16 cellular contexts compared by ENCODE assay signal in the genomic region with DNA sequence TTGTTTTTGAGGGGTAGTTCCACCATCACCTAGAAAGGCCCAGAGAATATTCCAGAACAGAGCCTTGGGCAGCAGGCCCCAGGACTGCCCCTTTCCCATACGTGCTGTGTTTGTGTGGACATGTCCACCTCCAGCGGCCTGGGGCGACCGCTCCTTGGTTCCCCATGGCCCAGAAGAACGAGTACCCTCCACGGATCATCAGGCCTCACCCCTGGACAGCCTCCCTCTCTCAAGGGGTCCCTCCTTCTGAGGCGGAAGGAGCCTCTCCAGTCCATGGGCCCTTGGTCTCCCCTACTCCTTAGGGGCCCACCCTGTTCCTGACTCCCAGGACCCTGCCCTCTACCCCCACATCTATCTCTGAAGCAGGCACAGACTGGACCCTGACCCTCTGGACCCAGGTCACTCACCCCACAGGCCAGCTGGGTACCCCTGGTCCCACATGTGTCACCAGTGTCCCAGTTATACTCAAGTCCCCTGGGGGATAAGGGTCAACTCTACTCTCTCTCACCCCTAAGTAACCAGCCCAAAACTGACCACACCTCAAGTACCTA. TPM values are rescaled to one million over a fixed set of nuclear protein-coding genes. Genes with fewer than 3 reads are reported as not detected.
DNase-seq lines count a peak whose midpoint lies in the region; ATAC-seq, FAIRE-seq and TF ChIP-seq lines count a peak whose summit lies in the region.
"Had no signal": no experiment of that assay in that cellular context is flagged by ENCODE, and none has a peak within 500 bp of the region (broad histone marks: within the 10 kb centered on the region; RNA-seq: fewer than 3 reads in every experiment).

No MANE protein-coding gene starts in this region.

- H3F3A ChIP-seq in OCI-LY1 (ENCODE audit: insufficient read depth, low read length) = no peaks in the 10 kb centered on the region; the same call in 1 of the 2 replicates

- H3K27ac Mint-ChIP-seq in naive B cell = peak overlapping the region; percentile 39 to 91 (median 78)
- peak overlapping the region; percentile 70 for H3K27ac Mint-ChIP-seq in stimulated activated naive B cell treated with anti-CD40 and anti-IgM and Interleukin-4, amounts not matched to agents 10 μg/mL and 1 μg/mL and 100 μg/mL, for 72 hours
- no peak overlapping the region for H3K27ac Mint-ChIP-seq in activated T-cell treated with anti-CD3 and anti-CD28 coated beads, Interleukin-2, amount 50 U/mL, for 72 hours

- H3K79me2 ChIP-seq in OCI-LY1 (ENCODE audit: insufficient read depth, low read length) = peaks cover 4% of the 10 kb centered on the region; the same call in 1 of the 2 replicates

- H3K4me3 ChIP-seq in BLaER1 (no peak overlapping the region), OCI-LY1 (ENCODE audit: low read depth, low read length, poor library complexity, severe bottlenecking) (peak overlapping the region; percentile 61)
- H3K4me3 ChIP-seq: GM23248 had no signal

- H3K4me1 ChIP-seq in BLaER1 (peaks cover 93% of the 10 kb centered on the region), OCI-LY1 (ENCODE audit: insufficient read depth, low read length, severe bottlenecking) (peaks cover 100% of the 10 kb centered on the region)

- H3K27me3 Mint-ChIP-seq in naive B cell = no peaks in the 10 kb centered on the region
- H3K27me3 Mint-ChIP-seq in stimulated activated naive B cell treated with anti-CD40 and anti-IgM and Interleukin-4, amounts not matched to agents 10 μg/mL and 1 μg/mL and 100 μg/mL, for 72 hours = no peaks in the 10 kb centered on the region
- H3K27me3 Mint-ChIP-seq in activated T-cell treated with anti-CD3 and anti-CD28 coated beads, Interleukin-2, amount 50 U/mL, for 72 hours (ENCODE audit: low read depth) = peaks cover 5% of the 10 kb centered on the region

- H3K27ac ChIP-seq in BLaER1 (peak overlapping the region; percentile 10; the same call in 1 of the 2 replicates), OCI-LY1 (ENCODE audit: low read depth, low read length, poor library complexity, severe bottlenecking) (peak overlapping the region; percentile 99)
- H3K27ac ChIP-seq: GM23248, HL-60 had no signal

- H3K36me3 Mint-ChIP-seq in naive B cell = peaks cover 0 to 11% of the 10 kb centered on the region in 2 donors
- H3K36me3 Mint-ChIP-seq in stimulated activated naive B cell treated with anti-CD40 and anti-IgM and Interleukin-4, amounts not matched to agents 10 μg/mL and 1 μg/mL and 100 μg/mL, for 72 hours = peaks cover 13 to 20% of the 10 kb centered on the region in 2 donors
- no peaks in the 10 kb centered on the region for H3K36me3 Mint-ChIP-seq in activated T-cell treated with anti-CD3 and anti-CD28 coated beads, Interleukin-2, amount 50 U/mL, for 72 hours (ENCODE audit: insufficient read depth in 2 of 2)
- H3K36me3 Mint-ChIP-seq: CD14-positive monocyte had no signal

- no peaks in the 10 kb centered on the region for H3K9me3 Mint-ChIP-seq in naive B cell
- no peaks in the 10 kb centered on the region for H3K9me3 Mint-ChIP-seq in stimulated activated naive B cell treated with anti-CD40 and anti-IgM and Interleukin-4, amounts not matched to agents 10 μg/mL and 1 μg/mL and 100 μg/mL, for 72 hours
- H3K9me3 Mint-ChIP-seq in activated T-cell treated with anti-CD3 and anti-CD28 coated beads, Interleukin-2, amount 50 U/mL, for 72 hours = no peaks in the 10 kb centered on the region

- H3K4me3 Mint-ChIP-seq in naive B cell = peak overlapping the region in 3 of 8 donors; percentile 29 to 57 (median 35)
- no peak overlapping the region for H3K4me3 Mint-ChIP-seq in stimulated activated naive B cell treated with anti-CD40 and anti-IgM and Interleukin-4, amounts not matched to agents 10 μg/mL and 1 μg/mL and 100 μg/mL, for 72 hours
- H3K4me3 Mint-ChIP-seq in activated T-cell treated with anti-CD3 and anti-CD28 coated beads, Interleukin-2, amount 50 U/mL, for 72 hours = no peak overlapping the region
- H3K4me3 Mint-ChIP-seq: CD14-positive monocyte had no signal

- peaks cover 78 to 96% (median 93%) of the 10 kb centered on the region in 3 donors for H3K4me1 Mint-ChIP-seq in naive B cell
- H3K4me1 Mint-ChIP-seq in stimulated activated naive B cell treated with anti-CD40 and anti-IgM and Interleukin-4, amounts not matched to agents 10 μg/mL and 1 μg/mL and 100 μg/mL, for 72 hours = peaks cover 74 to 95% of the 10 kb centered on the region in 2 donors
- no peaks in the 10 kb centered on the region for H3K4me1 Mint-ChIP-seq in activated T-cell treated with anti-CD3 and anti-CD28 coated beads, Interleukin-2, amount 50 U/mL, for 72 hours (ENCODE audit: low read depth)

- H2AFZ ChIP-seq in OCI-LY1 (ENCODE audit: low read length) = no peak overlapping the region
- H2AFZ ChIP-seq: GM23248 had no signal

- ATAC-seq in naive B cell (ENCODE audit: low read depth in 2 of 2) = no peak
- no peak for ATAC-seq in stimulated activated naive B cell treated with anti-CD40 and anti-IgM and Interleukin-4, amounts not matched to agents 10 μg/mL and 1 μg/mL and 100 μg/mL, for 72 hours (replicated peaks)
- ATAC-seq in activated T-cell treated with anti-CD3 and anti-CD28 coated beads, Interleukin-2, amount 50 U/mL, for 72 hours (replicated peaks in 1 of 2) = no peak

- no peak for DNase-seq in naive B cell
- no peak for DNase-seq in stimulated activated naive B cell treated with anti-CD40 and anti-IgM and Interleukin-4, amounts not matched to agents 10 μg/mL and 1 μg/mL and 100 μg/mL, for 72 hours
- DNase-seq in activated T-cell treated with anti-CD3 and anti-CD28 coated beads, Interleukin-2, amount 50 U/mL, for 72 hours = no peak
- DNase-seq in SHP77 (lab: John Stamatoyannopoulos, UW) = no peak
- no peak for DNase-seq in RCC 7860 (ENCODE audit: low spot score)
- DNase-seq: ACHN, GM23248, Karpas-422 had no signal

- H3K9ac ChIP-seq in BLaER1 (no peak overlapping the region), OCI-LY1 (ENCODE audit: low read length) (peak overlapping the region; percentile 97)
- H3K9ac ChIP-seq: GM23248 had no signal

- H3K9me3 ChIP-seq in BLaER1 (no peaks in the 10 kb centered on the region), OCI-LY1 (ENCODE audit: low read length) (no peaks in the 10 kb centered on the region)

- FAIRE-seq in RCC 7860 (lab: Jason Lieb, UNC) = no peak
- FAIRE-seq: G401.6, GM12891, H54 had no signal

- no peaks in the 10 kb centered on the region for H3K9me2 ChIP-seq in OCI-LY1 (ENCODE audit: low read depth, low read length)

- H3K36me3 ChIP-seq in BLaER1 (no peaks in the 10 kb centered on the region), OCI-LY1 (ENCODE audit: insufficient read depth, low read length) (peaks cover 15% of the 10 kb centered on the region; the same call in 1 of the 2 replicates)

- no peaks in the 10 kb centered on the region for H4K20me1 ChIP-seq in BLaER1
- no peaks in the 10 kb centered on the region for H4K20me1 ChIP-seq in OCI-LY1 (ENCODE audit: insufficient read depth, low read length)

- no peak for TF ChIP-seq CTCF in OCI-LY1 (IDR thresholded peaks at IDR 0.05; ENCODE audit: low read length)

- no peaks in the 10 kb centered on the region for H3K27me3 ChIP-seq in BLaER1
- no peaks in the 10 kb centered on the region for H3K27me3 ChIP-seq in OCI-LY1 (ENCODE audit: insufficient read depth, low read length)

- H3K4me2 ChIP-seq in BLaER1 (peak overlapping the region; percentile 51), OCI-LY1 (ENCODE audit: low read length) (peak overlapping the region; percentile 75)

RNA-seq across cellular contexts. Expression of gene IGLL5, which starts 32.6 kb away (rescaled TPM):
- polyA plus RNA-seq in naive B cell (ENCODE audit: low read depth in 6 of 6) = 100 to 1,000 TPM; 233 to 640 (median 475) TPM
- total RNA-seq in activated T-cell treated with anti-CD3 and anti-CD28 coated beads, Interleukin-2, amount 50 U/mL, for 72 hours = not detected
- total RNA-seq: A172, GM23248 had no signal
- polyA plus RNA-seq: GM23248 had no signal
